Comparison of ENCODE assay signal across 14 cellular contexts in the genomic region with DNA sequence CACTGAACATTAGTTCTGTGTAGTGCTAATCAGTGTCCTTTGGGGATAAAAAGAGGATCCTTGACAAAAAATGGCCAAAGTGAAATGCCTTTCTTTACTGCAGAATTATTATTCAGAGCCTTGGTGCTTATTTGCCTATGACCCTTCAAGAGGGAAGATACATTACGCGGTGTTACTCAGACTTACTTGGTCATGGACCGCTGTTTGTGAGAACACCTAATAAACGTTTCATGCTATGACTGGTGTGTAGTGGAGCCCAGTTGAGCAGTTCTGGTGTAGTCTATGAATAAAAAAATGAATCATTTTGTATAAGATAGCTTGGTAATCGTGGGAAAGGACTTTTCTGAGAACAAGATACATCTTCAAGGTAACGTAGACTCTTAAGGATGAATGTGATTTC. TPM values are rescaled to one million over a fixed set of nuclear protein-coding genes. Genes with fewer than 3 reads are reported as not detected.
DNase-seq lines count a peak whose midpoint lies in the region; ATAC-seq lines count a peak whose summit lies in the region.
"Had no signal": no experiment of that assay in that cellular context is flagged by ENCODE, and none has a peak within 500 bp of the region (broad histone marks: within the 10 kb centered on the region; RNA-seq: fewer than 3 reads in every experiment).

No MANE protein-coding gene starts in this region.

- peak overlapping the region in 3 of 7 donors; percentile 26 to 55 (median 41) for H3K4me3 Mint-ChIP-seq in CD8-positive, alpha-beta memory T cell
- peak overlapping the region; percentile 34 for H3K4me3 Mint-ChIP-seq in T-helper 17 cell

- CTCF ChIA-PET in CD8-positive, alpha-beta memory T cell (lab: Charles Lee): interaction anchor here (1.9 kb wide), 1 partner anchor 75 kb away, joined by 6 read pairs; no protein-coding TSS in a partner anchor

- peak overlapping the region in 7 of 8 donors; percentile 1 to 89 (median 71) for H3K27ac Mint-ChIP-seq in CD8-positive, alpha-beta memory T cell
- peak overlapping the region; percentile 82 for H3K27ac Mint-ChIP-seq in T-helper 17 cell

- peak overlapping the region; percentile 28 for H3K27ac ChIP-seq in CD8-positive, alpha-beta memory T cell (ENCODE audit: low read depth, low read length)
- H3K27ac ChIP-seq: lower lobe of right lung had no signal

- no peak overlapping the region for H3K4me3 ChIP-seq in CD8-positive, alpha-beta memory T cell (ENCODE audit: low read length)
- H3K4me3 ChIP-seq: esophagus muscularis mucosa, lower lobe of right lung had no signal

- H3K27me3 Mint-ChIP-seq in CD8-positive, alpha-beta memory T cell: no peaks in the 10 kb centered on the region
- H3K27me3 Mint-ChIP-seq in T-helper 17 cell: no peaks in the 10 kb centered on the region
- H3K27me3 Mint-ChIP-seq: CD4-positive, alpha-beta memory T cell; T-cell had no signal

- H3K36me3 Mint-ChIP-seq in CD8-positive, alpha-beta memory T cell: peaks cover 0 to 9% (median 3%) of the 10 kb centered on the region in 3 donors
- no peaks in the 10 kb centered on the region for H3K36me3 Mint-ChIP-seq in T-helper 17 cell (ENCODE audit: low read depth)

- no peaks in the 10 kb centered on the region for H3K9me3 ChIP-seq in CD8-positive, alpha-beta memory T cell (ENCODE audit: low read length)
- no peaks in the 10 kb centered on the region for H3K9me3 ChIP-seq in T-helper 17 cell (ENCODE audit: control insufficient read depth, low read length, poor library complexity, severe bottlenecking)
- H3K9me3 ChIP-seq: esophagus muscularis mucosa, lower lobe of right lung had no signal

- no peaks in the 10 kb centered on the region for H3K9me3 Mint-ChIP-seq in CD8-positive, alpha-beta memory T cell
- H3K9me3 Mint-ChIP-seq: CD4-positive, alpha-beta memory T cell; T-cell had no signal

- peaks cover 60% of the 10 kb centered on the region for H3K4me1 ChIP-seq in CD8-positive, alpha-beta memory T cell (ENCODE audit: insufficient read depth, low read length)

- POLR2A ChIA-PET in CD8-positive, alpha-beta memory T cell (lab: Charles Lee): interaction anchor here (1.0 kb wide), 1 partner anchor 75 kb away, joined by 4 read pairs; no protein-coding TSS in a partner anchor

- no peaks in the 10 kb centered on the region for H3K36me3 ChIP-seq in CD8-positive, alpha-beta memory T cell (ENCODE audit: insufficient read depth, low read length)

- H3K27me3 ChIP-seq in CD8-positive, alpha-beta memory T cell (ENCODE audit: insufficient read depth, low read length, poor library complexity, severe bottlenecking): no peaks in the 10 kb centered on the region
- H3K27me3 ChIP-seq: esophagus muscularis mucosa had no signal

- no peak for DNase-seq in CD8-positive, alpha-beta memory T cell
- no peak for DNase-seq in T-helper 17 cell
- no peak for DNase-seq in T1000 (lab: John Stamatoyannopoulos, UW)
- DNase-seq in SIG-M5 (lab: John Stamatoyannopoulos, UW): no peak
- DNase-seq in stimulated activated naive CD4-positive, alpha-beta T cell treated with Interleukin-2 at 50 U/mL for 16 hours (lab: John Stamatoyannopoulos, UW): no peak
- DNase-seq in stimulated activated CD8-positive, alpha-beta memory T cell treated with anti-CD3 and anti-CD28 coated beads, Interleukin-4, amount 100 ng/mL, for 48 hours: no peak
- DNase-seq: CD4-positive, alpha-beta memory T cell; lower lobe of right lung; NCI-H1417 treated with DMSO at 0.1 percent for 48 hours; stimulated activated CD4-positive, alpha-beta T cell treated with anti-CD3 and anti-CD28 coated beads, Interleukin-15, amount 100 ng/mL, for 24 hours; T-cell had no signal

- H3K4me1 Mint-ChIP-seq in CD8-positive, alpha-beta memory T cell: peaks cover 69 to 88% (median 82%) of the 10 kb centered on the region in 3 donors
- peaks cover 43% of the 10 kb centered on the region for H3K4me1 Mint-ChIP-seq in T-helper 17 cell

- ATAC-seq in GM18907 (IDR thresholded peaks at IDR 0.05; ENCODE audit: unreplicated experiment) (peak; percentile 72), HG02870 (IDR thresholded peaks at IDR 0.05; ENCODE audit: unreplicated experiment) (peak; percentile 77), T-helper 17 cell (peak; percentile 35)
- ATAC-seq: lower lobe of right lung had no signal

RNA-seq across cellular contexts. Expression of a gene that starts 8.3 kb away (rescaled TPM):
- total RNA-seq in CD8-positive, alpha-beta memory T cell: 10 to 100 TPM; 61.3 to 61.6 TPM
- 51.3 TPM for polyA plus RNA-seq in CD8-positive, alpha-beta memory T cell
- total RNA-seq in T-helper 17 cell: 10 to 100 TPM; 42.3 to 45.7 TPM

RNA-seq across cellular contexts. Expression of a gene that starts 34.3 kb away (rescaled TPM):
- 1 to 10 TPM; 1.4 to 1.7 TPM for total RNA-seq in CD8-positive, alpha-beta memory T cell
- 5.4 TPM for polyA plus RNA-seq in CD8-positive, alpha-beta memory T cell
- total RNA-seq in T-helper 17 cell: 1 to 10 TPM; 1.7 to 2.1 TPM
